Comparison of ENCODE assay signal across 35 cellular contexts in the genomic region with DNA sequence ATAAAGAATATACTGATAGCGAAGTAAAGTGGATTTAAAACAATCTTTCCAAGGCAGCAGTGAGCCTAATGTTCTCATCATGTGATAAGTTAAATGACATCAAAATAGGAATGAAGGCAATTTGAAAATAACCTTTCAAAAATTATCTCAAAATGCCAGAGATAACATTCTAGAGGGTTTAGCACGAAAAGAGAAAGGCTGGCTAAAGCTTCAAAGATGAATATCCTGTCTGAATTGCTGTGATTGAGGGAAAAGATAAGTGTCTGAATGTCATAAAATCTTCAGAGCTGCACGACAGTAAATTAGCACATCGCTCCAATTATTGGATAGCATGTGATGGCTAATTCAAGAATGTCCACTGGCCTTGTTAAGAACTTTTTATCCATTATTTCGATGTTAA.
"Had no signal": no experiment of that assay in that cellular context is flagged by ENCODE, and none has a peak within 500 bp of the region (broad histone marks: within the 10 kb centered on the region; RNA-seq: fewer than 3 reads in every experiment).

No MANE protein-coding gene starts in this region.

- H3K27ac ChIP-seq: ascending aorta, cardiac muscle cell, VCaP had no signal

- H3K9me3 Mint-ChIP-seq: activated B cell treated with CpG ODN at 0.5 μM for 24 hours; activated CD4-positive, alpha-beta memory T cell treated with anti-CD3 and anti-CD28 coated beads for 36 hours; activated CD4-positive, alpha-beta T cell treated with anti-CD3 and anti-CD28 coated beads, Interleukin-2, amount 10 ng/mL, durations not matched to agents 24 days and 14 days; activated naive CD4-positive, alpha-beta T cell treated with anti-CD3 and anti-CD28 coated beads for 36 hours; activated T-cell treated with anti-CD3 and anti-CD28 coated beads, Interleukin-2, amount 50 U/mL, for 24 hours; brain; T-helper 1 cell treated with Interleukin-12 subunit alpha and Interleukin-12 subunit beta and Interleukin-4 antibody, amounts not matched to agents 30 μg/mL and 1 μg/mL, for 36 hours; T-helper 2 cell treated with Interferon-gamma antibody and Interleukin-4, amounts not matched to agents 5 μg/mL and 100 μg/mL, for 36 hours had no signal

- H3K36me3 Mint-ChIP-seq: activated CD4-positive, alpha-beta memory T cell treated with anti-CD3 and anti-CD28 coated beads for 36 hours; activated CD8-positive, alpha-beta memory T cell treated with anti-CD3 and anti-CD28 coated beads, Interleukin-2, amount 10 ng/mL, durations not matched to agents 7 days and 5 days; activated naive CD4-positive, alpha-beta T cell treated with anti-CD3 and anti-CD28 coated beads, Interleukin-2, amount 50 U/mL, for 72 hours; activated naive CD8-positive, alpha-beta T cell treated with anti-CD3 and anti-CD28 coated beads for 36 hours; brain had no signal

- ATAC-seq: activated CD8-positive, alpha-beta memory T cell treated with anti-CD3 and anti-CD28 coated beads, Interleukin-2, amount 10 ng/mL, durations not matched to agents 7 days and 5 days; activated CD8-positive, alpha-beta T cell treated with anti-CD3 and anti-CD28 coated beads, Interleukin-2, amount 10 ng/mL, durations not matched to agents 7 days and 5 days; activated naive CD4-positive, alpha-beta T cell treated with anti-CD3 and anti-CD28 coated beads, Interleukin-2, amount 50 U/mL, for 72 hours had no signal

- H3K27me3 Mint-ChIP-seq: activated B cell treated with CpG ODN at 0.5 μM for 24 hours; activated CD4-positive, alpha-beta memory T cell treated with anti-CD3 and anti-CD28 coated beads for 36 hours; activated CD4-positive, alpha-beta T cell treated with anti-CD3 and anti-CD28 coated beads, Interleukin-2, amount 10 ng/mL, durations not matched to agents 24 days and 14 days; activated CD8-positive, alpha-beta memory T cell treated with anti-CD3 and anti-CD28 coated beads, Interleukin-2, amount 10 ng/mL, durations not matched to agents 7 days and 5 days; activated naive CD8-positive, alpha-beta T cell treated with anti-CD3 and anti-CD28 coated beads for 36 hours; activated T-cell treated with anti-CD3 and anti-CD28 coated beads, Interleukin-2, amount 50 U/mL, for 24 hours; brain; central memory CD8-positive, alpha-beta T cell had no signal

- DNase-seq: activated B cell treated with CpG ODN at 0.5 μM for 24 hours; activated CD4-positive, alpha-beta memory T cell treated with anti-CD3 and anti-CD28 coated beads for 36 hours; activated CD4-positive, alpha-beta T cell treated with anti-CD3 and anti-CD28 coated beads for 4 hours; activated CD4-positive, alpha-beta T cell treated with anti-CD3 and anti-CD28 coated beads, Interleukin-2, amount 10 ng/mL, durations not matched to agents 24 days and 14 days; activated CD4-positive, alpha-beta T cell treated with anti-CD3 and anti-CD28 coated beads, Interleukin-2, amount 50 U/mL, for 1 hour; activated CD4-positive, alpha-beta T cell treated with anti-CD3 and anti-CD28 coated beads, Interleukin-2, amount 50 U/mL, for 4 hours; activated CD4-positive, CD25-positive, alpha-beta regulatory T cell treated with anti-CD3 and anti-CD28 coated beads, Interleukin-2, amount 50 U/mL, for 72 hours; activated CD8-positive, alpha-beta memory T cell treated with anti-CD3 and anti-CD28 coated beads for 24 hours; activated CD8-positive, alpha-beta memory T cell treated with anti-CD3 and anti-CD28 coated beads, Interleukin-2, amount 10 ng/mL, durations not matched to agents 7 days and 5 days; activated CD8-positive, alpha-beta memory T cell treated with anti-CD3 and anti-CD28 coated beads, Interleukin-2, amount 50 U/mL, for 48 hours; activated CD8-positive, alpha-beta T cell treated with anti-CD3 and anti-CD28 coated beads, Interleukin-2, amount 10 ng/mL, durations not matched to agents 7 days and 5 days; activated effector memory CD4-positive, alpha-beta T cell treated with anti-CD3 and anti-CD28 coated beads, Interleukin-2, amount 50 U/mL, for 16 hours; activated gamma-delta T cell treated with Interleukin-2 at 50 U/mL for 16 hours; activated naive CD4-positive, alpha-beta T cell; activated naive CD4-positive, alpha-beta T cell treated with anti-CD3 and anti-CD28 coated beads for 36 hours; activated naive CD4-positive, alpha-beta T cell treated with anti-CD3 and anti-CD28 coated beads, Interleukin-2, amount 50 U/mL, for 16 hours; activated naive CD8-positive, alpha-beta T cell treated with anti-CD3 and anti-CD28 coated beads for 36 hours; activated T-cell treated with anti-CD3 and anti-CD28 coated beads, Interleukin-2, amount 50 U/mL, for 24 hours; activated T-cell treated with anti-CD3 and anti-CD28 coated beads, Interleukin-2, amount 50 U/mL, for 48 hours; adrenal gland; amygdala; anterior cingulate cortex; caudate nucleus; cerebellar nuclear complex; T-helper 1 cell; T-helper 2 cell; T-helper 9 cell had no signal

- H3K4me3 ChIP-seq: adrenal gland, ascending aorta, cardiac muscle cell had no signal

- H3K27ac Mint-ChIP-seq: activated B cell treated with CpG ODN at 0.5 μM for 24 hours; activated CD4-positive, alpha-beta memory T cell treated with anti-CD3 and anti-CD28 coated beads for 36 hours; activated CD4-positive, alpha-beta T cell treated with anti-CD3 and anti-CD28 coated beads, Interleukin-2, amount 10 ng/mL, durations not matched to agents 24 days and 14 days; activated CD8-positive, alpha-beta memory T cell treated with anti-CD3 and anti-CD28 coated beads, Interleukin-2, amount 10 ng/mL, durations not matched to agents 7 days and 5 days; activated CD8-positive, alpha-beta T cell treated with anti-CD3 and anti-CD28 coated beads, Interleukin-2, amount 10 ng/mL, durations not matched to agents 7 days and 5 days; activated naive CD4-positive, alpha-beta T cell treated with anti-CD3 and anti-CD28 coated beads for 36 hours; activated naive CD4-positive, alpha-beta T cell treated with anti-CD3 and anti-CD28 coated beads, Interleukin-2, amount 50 U/mL, for 72 hours; activated naive CD8-positive, alpha-beta T cell treated with anti-CD3 and anti-CD28 coated beads for 36 hours; activated T-cell treated with anti-CD3 and anti-CD28 coated beads, Interleukin-2, amount 50 U/mL, for 24 hours; brain; T-helper 1 cell treated with Interleukin-12 subunit alpha and Interleukin-12 subunit beta and Interleukin-4 antibody, amounts not matched to agents 30 μg/mL and 1 μg/mL, for 36 hours; T-helper 2 cell treated with Interferon-gamma antibody and Interleukin-4, amounts not matched to agents 5 μg/mL and 100 μg/mL, for 36 hours had no signal

- H3K4me3 Mint-ChIP-seq: activated B cell treated with CpG ODN at 0.5 μM for 24 hours; activated CD4-positive, alpha-beta memory T cell treated with anti-CD3 and anti-CD28 coated beads for 36 hours; activated CD4-positive, alpha-beta T cell treated with anti-CD3 and anti-CD28 coated beads, Interleukin-2, amount 10 ng/mL, durations not matched to agents 24 days and 14 days; activated CD8-positive, alpha-beta memory T cell treated with anti-CD3 and anti-CD28 coated beads, Interleukin-2, amount 10 ng/mL, durations not matched to agents 7 days and 5 days; activated CD8-positive, alpha-beta T cell treated with anti-CD3 and anti-CD28 coated beads, Interleukin-2, amount 10 ng/mL, durations not matched to agents 7 days and 5 days; activated naive CD4-positive, alpha-beta T cell treated with anti-CD3 and anti-CD28 coated beads for 36 hours; activated naive CD8-positive, alpha-beta T cell treated with anti-CD3 and anti-CD28 coated beads for 36 hours; activated T-cell treated with anti-CD3 and anti-CD28 coated beads, Interleukin-2, amount 50 U/mL, for 24 hours; brain; central memory CD8-positive, alpha-beta T cell; T-helper 1 cell treated with Interleukin-12 subunit alpha and Interleukin-12 subunit beta and Interleukin-4 antibody, amounts not matched to agents 30 μg/mL and 1 μg/mL, for 36 hours; T-helper 2 cell treated with Interferon-gamma antibody and Interleukin-4, amounts not matched to agents 5 μg/mL and 100 μg/mL, for 36 hours had no signal

- H3K27me3 ChIP-seq: adrenal gland, ascending aorta, cardiac muscle cell had no signal

- H3K4me1 ChIP-seq: ascending aorta had no signal

- H3K9me3 ChIP-seq: adrenal gland, ascending aorta had no signal

- H3K4me1 Mint-ChIP-seq: activated B cell treated with CpG ODN at 0.5 μM for 24 hours; activated CD4-positive, alpha-beta T cell treated with anti-CD3 and anti-CD28 coated beads, Interleukin-2, amount 10 ng/mL, durations not matched to agents 24 days and 14 days; activated CD8-positive, alpha-beta memory T cell treated with anti-CD3 and anti-CD28 coated beads, Interleukin-2, amount 10 ng/mL, durations not matched to agents 7 days and 5 days; activated naive CD8-positive, alpha-beta T cell treated with anti-CD3 and anti-CD28 coated beads for 36 hours; central memory CD8-positive, alpha-beta T cell had no signal

- H3K36me3 ChIP-seq: adrenal gland, ascending aorta, cardiac muscle cell had no signal
